1 cellular context compared by ENCODE assay signal in the genomic region with DNA sequence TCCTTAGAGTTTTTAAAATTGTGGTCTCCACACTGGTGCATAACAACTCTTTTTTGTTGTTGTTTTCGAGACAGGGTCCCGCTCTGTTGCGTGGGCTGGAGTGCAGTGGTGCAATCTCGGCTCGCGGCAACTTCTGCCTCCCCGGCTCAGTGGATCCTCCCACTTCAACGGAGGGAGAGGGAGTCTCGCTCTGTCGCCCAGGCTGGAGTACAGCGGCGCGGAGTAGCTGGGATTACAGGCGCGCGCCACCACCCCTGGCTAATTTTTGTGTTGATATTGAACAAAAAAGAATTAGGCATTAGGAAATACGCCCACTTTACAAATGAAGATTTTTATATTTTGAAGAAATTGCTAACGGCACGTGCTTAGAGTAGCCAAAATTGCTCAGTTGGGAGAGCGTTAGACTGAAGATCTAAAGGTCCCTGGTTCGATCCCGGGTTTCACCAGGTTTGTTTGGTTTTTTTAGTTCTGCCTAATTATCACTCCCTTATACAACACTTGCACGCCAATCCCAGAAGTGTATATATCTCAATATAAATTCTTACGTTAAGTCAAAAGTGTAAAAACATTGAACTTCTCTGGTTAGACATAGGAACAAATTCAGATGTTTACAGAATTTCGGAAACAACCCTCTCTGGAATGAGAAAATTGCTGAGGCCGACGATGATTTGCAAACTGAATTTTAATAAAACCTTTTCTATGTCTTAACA.
TF ChIP-seq lines count a peak whose summit lies in the region.

No MANE protein-coding gene starts in this region.

TF ChIP-seq in K562, 482 proteins besides CTCF, POLR2A, EP300 and RAD21 (continued from another document and continues in another):
- TF ChIP-seq, protein P1, sequence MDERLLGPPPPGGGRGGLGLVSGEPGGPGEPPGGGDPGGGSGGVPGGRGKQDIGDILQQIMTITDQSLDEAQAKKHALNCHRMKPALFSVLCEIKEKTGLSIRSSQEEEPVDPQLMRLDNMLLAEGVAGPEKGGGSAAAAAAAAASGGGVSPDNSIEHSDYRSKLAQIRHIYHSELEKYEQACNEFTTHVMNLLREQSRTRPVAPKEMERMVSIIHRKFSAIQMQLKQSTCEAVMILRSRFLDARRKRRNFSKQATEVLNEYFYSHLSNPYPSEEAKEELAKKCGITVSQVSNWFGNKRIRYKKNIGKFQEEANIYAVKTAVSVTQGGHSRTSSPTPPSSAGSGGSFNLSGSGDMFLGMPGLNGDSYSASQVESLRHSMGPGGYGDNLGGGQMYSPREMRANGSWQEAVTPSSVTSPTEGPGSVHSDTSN (CRISPR knock-in tag; IDR thresholded peaks at IDR 0.05; ENCODE audit: low read depth): no peak
- TF ChIP-seq, protein P1 (tag; conservative IDR thresholded peaks at IDR 0.05; ENCODE audit: low read depth): no peak
- TF ChIP-seq TBL1XR1 (IDR thresholded peaks at IDR 0.05; ENCODE audit: low read length in 2 of 2): peak; percentile 46 to 57; a peak in 2 of 4 replicates
- TF ChIP-seq, protein P2, sequence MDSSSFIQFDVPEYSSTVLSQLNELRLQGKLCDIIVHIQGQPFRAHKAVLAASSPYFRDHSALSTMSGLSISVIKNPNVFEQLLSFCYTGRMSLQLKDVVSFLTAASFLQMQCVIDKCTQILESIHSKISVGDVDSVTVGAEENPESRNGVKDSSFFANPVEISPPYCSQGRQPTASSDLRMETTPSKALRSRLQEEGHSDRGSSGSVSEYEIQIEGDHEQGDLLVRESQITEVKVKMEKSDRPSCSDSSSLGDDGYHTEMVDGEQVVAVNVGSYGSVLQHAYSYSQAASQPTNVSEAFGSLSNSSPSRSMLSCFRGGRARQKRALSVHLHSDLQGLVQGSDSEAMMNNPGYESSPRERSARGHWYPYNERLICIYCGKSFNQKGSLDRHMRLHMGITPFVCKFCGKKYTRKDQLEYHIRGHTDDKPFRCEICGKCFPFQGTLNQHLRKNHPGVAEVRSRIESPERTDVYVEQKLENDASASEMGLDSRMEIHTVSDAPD (CRISPR knock-in tag; IDR thresholded peaks at IDR 0.05): no peak
- no peak for TF ChIP-seq ZNF311 (CRISPR knock-in tag; IDR thresholded peaks at IDR 0.05)
- TF ChIP-seq TBP (optimal IDR thresholded peaks at IDR 0.05; ENCODE audit: low read depth, low read length): peak; percentile 97
- peak; percentile 94 for TF ChIP-seq HDAC2 (IDR thresholded peaks at IDR 0.05)
- peak; percentile 46 for TF ChIP-seq ZFP36 (IDR thresholded peaks at IDR 0.05; ENCODE audit: low read depth, low read length, partially characterized antibody)
- TF ChIP-seq NBN (IDR thresholded peaks at IDR 0.05; ENCODE audit: low read depth): peak; percentile 89
- TF ChIP-seq, protein P3, sequence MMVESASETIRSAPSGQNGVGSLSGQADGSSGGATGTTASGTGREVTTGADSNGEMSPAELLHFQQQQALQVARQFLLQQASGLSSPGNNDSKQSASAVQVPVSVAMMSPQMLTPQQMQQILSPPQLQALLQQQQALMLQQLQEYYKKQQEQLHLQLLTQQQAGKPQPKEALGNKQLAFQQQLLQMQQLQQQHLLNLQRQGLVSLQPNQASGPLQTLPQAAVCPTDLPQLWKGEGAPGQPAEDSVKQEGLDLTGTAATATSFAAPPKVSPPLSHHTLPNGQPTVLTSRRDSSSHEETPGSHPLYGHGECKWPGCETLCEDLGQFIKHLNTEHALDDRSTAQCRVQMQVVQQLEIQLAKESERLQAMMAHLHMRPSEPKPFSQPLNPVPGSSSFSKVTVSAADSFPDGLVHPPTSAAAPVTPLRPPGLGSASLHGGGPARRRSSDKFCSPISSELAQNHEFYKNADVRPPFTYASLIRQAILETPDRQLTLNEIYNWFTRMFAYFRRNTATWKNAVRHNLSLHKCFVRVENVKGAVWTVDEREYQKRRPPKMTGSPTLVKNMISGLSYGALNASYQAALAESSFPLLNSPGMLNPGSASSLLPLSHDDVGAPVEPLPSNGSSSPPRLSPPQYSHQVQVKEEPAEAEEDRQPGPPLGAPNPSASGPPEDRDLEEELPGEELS (CRISPR knock-in tag; IDR thresholded peaks at IDR 0.05; ENCODE audit: borderline replicate concordance): no peak; the same call in 1 of the 2 replicates
- peak; percentile 72 to 84 for TF ChIP-seq TRIM24 (IDR thresholded peaks at IDR 0.05)
- TF ChIP-seq ZNF224 (CRISPR knock-in tag; IDR thresholded peaks at IDR 0.05): no peak
- TF ChIP-seq ZNF239 (CRISPR knock-in tag; IDR thresholded peaks at IDR 0.05): no peak
- TF ChIP-seq ZNF75A (CRISPR knock-in tag; IDR thresholded peaks at IDR 0.05): no peak
- TF ChIP-seq BHLHE40 (IDR thresholded peaks at IDR 0.05; ENCODE audit: low read length): peak; percentile 93
- TF ChIP-seq, protein P4, sequence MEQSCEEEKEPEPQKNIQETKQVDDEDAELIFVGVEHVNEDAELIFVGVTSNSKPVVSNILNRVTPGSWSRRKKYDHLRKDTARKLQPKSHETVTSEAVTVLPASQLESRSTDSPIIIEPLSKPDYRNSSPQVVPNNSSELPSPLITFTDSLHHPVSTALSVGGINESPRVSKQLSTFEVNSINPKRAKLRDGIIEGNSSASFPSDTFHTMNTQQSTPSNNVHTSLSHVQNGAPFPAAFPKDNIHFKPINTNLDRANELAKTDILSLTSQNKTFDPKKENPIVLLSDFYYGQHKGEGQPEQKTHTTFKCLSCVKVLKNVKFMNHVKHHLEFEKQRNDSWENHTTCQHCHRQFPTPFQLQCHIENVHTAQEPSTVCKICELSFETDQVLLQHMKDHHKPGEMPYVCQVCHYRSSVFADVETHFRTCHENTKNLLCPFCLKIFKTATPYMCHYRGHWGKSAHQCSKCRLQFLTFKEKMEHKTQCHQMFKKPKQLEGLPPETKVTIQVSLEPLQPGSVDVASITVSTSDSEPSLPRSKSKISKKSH (CRISPR knock-in tag; IDR thresholded peaks at IDR 0.05): no peak
- peak; percentile 62; the same call in 1 of the 2 replicates for TF ChIP-seq CBX1 (IDR thresholded peaks at IDR 0.05; ENCODE audit: low read depth)
- TF ChIP-seq SMARCC2 (IDR thresholded peaks at IDR 0.05; ENCODE audit: low read depth): peak; percentile 70; the same call in 1 of the 2 replicates
- TF ChIP-seq EWSR1 (IDR thresholded peaks at IDR 0.05; ENCODE audit: borderline replicate concordance, low read depth, partially characterized antibody): no peak
- peak; percentile 37; the same call in 1 of the 2 replicates for TF ChIP-seq MEF2A (IDR thresholded peaks at IDR 0.05; ENCODE audit: control insufficient read depth, low read depth, low read length)
- peak; percentile 23; the same call in 1 of the 2 replicates for TF ChIP-seq KLF16 (IDR thresholded peaks at IDR 0.05)
- TF ChIP-seq, protein P5, sequence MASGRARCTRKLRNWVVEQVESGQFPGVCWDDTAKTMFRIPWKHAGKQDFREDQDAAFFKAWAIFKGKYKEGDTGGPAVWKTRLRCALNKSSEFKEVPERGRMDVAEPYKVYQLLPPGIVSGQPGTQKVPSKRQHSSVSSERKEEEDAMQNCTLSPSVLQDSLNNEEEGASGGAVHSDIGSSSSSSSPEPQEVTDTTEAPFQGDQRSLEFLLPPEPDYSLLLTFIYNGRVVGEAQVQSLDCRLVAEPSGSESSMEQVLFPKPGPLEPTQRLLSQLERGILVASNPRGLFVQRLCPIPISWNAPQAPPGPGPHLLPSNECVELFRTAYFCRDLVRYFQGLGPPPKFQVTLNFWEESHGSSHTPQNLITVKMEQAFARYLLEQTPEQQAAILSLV (tag; IDR thresholded peaks at IDR 0.05): no peak; the same call in 1 of the 2 replicates
- no peak for TF ChIP-seq C11orf30 (IDR thresholded peaks at IDR 0.05; ENCODE audit: low read depth)
- TF ChIP-seq ZNF253 (CRISPR knock-in tag; conservative IDR thresholded peaks at IDR 0.05): no peak
- TF ChIP-seq MYC (IDR thresholded peaks at IDR 0.05; ENCODE audit: low read depth, low read length): peak; percentile 86
- 0 out of 2 replicates have a peak, but pooled peaks have one; percentile 19 for TF ChIP-seq MYC (CRISPR knock-in tag; IDR thresholded peaks at IDR 0.05; ENCODE audit: borderline replicate concordance, low read depth)
- TF ChIP-seq, protein P6, sequence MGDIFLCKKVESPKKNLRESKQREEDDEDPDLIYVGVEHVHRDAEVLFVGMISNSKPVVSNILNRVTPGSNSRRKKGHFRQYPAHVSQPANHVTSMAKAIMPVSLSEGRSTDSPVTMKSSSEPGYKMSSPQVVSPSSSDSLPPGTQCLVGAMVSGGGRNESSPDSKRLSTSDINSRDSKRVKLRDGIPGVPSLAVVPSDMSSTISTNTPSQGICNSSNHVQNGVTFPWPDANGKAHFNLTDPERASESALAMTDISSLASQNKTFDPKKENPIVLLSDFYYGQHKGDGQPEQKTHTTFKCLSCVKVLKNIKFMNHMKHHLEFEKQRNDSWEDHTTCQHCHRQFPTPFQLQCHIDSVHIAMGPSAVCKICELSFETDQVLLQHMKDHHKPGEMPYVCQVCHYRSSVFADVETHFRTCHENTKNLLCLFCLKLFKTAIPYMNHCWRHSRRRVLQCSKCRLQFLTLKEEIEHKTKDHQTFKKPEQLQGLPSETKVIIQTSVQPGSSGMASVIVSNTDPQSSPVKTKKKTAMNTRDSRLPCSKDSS (IDR thresholded peaks at IDR 0.05; ENCODE audit: low read depth, partially characterized antibody): no peak
- TF ChIP-seq ATF1 (CRISPR knock-in tag; IDR thresholded peaks at IDR 0.05): no peak
- peak; percentile 64 for TF ChIP-seq ATF1 (tag; IDR thresholded peaks at IDR 0.05)
- no peak for TF ChIP-seq KLF1 (tag; IDR thresholded peaks at IDR 0.05)
- TF ChIP-seq, protein P7, sequence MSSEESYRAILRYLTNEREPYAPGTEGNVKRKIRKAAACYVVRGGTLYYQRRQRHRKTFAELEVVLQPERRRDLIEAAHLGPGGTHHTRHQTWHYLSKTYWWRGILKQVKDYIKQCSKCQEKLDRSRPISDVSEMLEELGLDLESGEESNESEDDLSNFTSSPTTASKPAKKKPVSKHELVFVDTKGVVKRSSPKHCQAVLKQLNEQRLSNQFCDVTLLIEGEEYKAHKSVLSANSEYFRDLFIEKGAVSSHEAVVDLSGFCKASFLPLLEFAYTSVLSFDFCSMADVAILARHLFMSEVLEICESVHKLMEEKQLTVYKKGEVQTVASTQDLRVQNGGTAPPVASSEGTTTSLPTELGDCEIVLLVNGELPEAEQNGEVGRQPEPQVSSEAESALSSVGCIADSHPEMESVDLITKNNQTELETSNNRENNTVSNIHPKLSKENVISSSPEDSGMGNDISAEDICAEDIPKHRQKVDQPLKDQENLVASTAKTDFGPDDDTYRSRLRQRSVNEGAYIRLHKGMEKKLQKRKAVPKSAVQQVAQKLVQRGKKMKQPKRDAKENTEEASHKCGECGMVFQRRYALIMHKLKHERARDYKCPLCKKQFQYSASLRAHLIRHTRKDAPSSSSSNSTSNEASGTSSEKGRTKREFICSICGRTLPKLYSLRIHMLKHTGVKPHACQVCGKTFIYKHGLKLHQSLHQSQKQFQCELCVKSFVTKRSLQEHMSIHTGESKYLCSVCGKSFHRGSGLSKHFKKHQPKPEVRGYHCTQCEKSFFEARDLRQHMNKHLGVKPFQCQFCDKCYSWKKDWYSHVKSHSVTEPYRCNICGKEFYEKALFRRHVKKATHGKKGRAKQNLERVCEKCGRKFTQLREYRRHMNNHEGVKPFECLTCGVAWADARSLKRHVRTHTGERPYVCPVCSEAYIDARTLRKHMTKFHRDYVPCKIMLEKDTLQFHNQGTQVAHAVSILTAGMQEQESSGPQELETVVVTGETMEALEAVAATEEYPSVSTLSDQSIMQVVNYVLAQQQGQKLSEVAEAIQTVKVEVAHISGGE (CRISPR knock-in tag; IDR thresholded peaks at IDR 0.05): no peak
- no peak for TF ChIP-seq ZNF282 (CRISPR knock-in tag; IDR thresholded peaks at IDR 0.05)
- no peak for TF ChIP-seq ZKSCAN8 (CRISPR knock-in tag; IDR thresholded peaks at IDR 0.05)
- TF ChIP-seq BCL6 (CRISPR knock-in tag; IDR thresholded peaks at IDR 0.05): no peak
- TF ChIP-seq, protein P8, sequence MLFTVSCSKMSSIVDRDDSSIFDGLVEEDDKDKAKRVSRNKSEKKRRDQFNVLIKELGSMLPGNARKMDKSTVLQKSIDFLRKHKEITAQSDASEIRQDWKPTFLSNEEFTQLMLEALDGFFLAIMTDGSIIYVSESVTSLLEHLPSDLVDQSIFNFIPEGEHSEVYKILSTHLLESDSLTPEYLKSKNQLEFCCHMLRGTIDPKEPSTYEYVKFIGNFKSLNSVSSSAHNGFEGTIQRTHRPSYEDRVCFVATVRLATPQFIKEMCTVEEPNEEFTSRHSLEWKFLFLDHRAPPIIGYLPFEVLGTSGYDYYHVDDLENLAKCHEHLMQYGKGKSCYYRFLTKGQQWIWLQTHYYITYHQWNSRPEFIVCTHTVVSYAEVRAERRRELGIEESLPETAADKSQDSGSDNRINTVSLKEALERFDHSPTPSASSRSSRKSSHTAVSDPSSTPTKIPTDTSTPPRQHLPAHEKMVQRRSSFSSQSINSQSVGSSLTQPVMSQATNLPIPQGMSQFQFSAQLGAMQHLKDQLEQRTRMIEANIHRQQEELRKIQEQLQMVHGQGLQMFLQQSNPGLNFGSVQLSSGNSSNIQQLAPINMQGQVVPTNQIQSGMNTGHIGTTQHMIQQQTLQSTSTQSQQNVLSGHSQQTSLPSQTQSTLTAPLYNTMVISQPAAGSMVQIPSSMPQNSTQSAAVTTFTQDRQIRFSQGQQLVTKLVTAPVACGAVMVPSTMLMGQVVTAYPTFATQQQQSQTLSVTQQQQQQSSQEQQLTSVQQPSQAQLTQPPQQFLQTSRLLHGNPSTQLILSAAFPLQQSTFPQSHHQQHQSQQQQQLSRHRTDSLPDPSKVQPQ (CRISPR knock-in tag; IDR thresholded peaks at IDR 0.05; ENCODE audit: borderline replicate concordance): no peak
- TF ChIP-seq WHSC1 (IDR thresholded peaks at IDR 0.05; ENCODE audit: low read length): no peak
- peak; percentile 35; the same call in 1 of the 2 replicates for TF ChIP-seq JUND (IDR thresholded peaks at IDR 0.05; ENCODE audit: borderline replicate concordance, low read depth, low read length)
- TF ChIP-seq JUND (tag; IDR thresholded peaks at IDR 0.05; ENCODE audit: borderline replicate concordance, low read depth, low read length): 0 out of 3 replicates have a peak, but pooled peaks have one; percentile 24
- TF ChIP-seq, protein P9, sequence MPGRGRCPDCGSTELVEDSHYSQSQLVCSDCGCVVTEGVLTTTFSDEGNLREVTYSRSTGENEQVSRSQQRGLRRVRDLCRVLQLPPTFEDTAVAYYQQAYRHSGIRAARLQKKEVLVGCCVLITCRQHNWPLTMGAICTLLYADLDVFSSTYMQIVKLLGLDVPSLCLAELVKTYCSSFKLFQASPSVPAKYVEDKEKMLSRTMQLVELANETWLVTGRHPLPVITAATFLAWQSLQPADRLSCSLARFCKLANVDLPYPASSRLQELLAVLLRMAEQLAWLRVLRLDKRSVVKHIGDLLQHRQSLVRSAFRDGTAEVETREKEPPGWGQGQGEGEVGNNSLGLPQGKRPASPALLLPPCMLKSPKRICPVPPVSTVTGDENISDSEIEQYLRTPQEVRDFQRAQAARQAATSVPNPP (IDR thresholded peaks at IDR 0.05; ENCODE audit: borderline replicate concordance, insufficient read depth, insufficient read length): no peak
- peak; percentile 75 for TF ChIP-seq POLR3A (IDR thresholded peaks at IDR 0.05; ENCODE audit: borderline replicate concordance, extremely low read depth, insufficient read depth, insufficient read length)
- TF ChIP-seq TFAM (CRISPR knock-in tag; conservative IDR thresholded peaks at IDR 0.05): no peak
- TF ChIP-seq CHD1 (IDR thresholded peaks at IDR 0.05; ENCODE audit: low read length): no peak
- TF ChIP-seq BRD4 (IDR thresholded peaks at IDR 0.05): 0 out of 2 replicates have a peak, but pooled peaks have one; percentile 48
